ENCODE assay signal across 35 cellular contexts in the genomic region with DNA sequence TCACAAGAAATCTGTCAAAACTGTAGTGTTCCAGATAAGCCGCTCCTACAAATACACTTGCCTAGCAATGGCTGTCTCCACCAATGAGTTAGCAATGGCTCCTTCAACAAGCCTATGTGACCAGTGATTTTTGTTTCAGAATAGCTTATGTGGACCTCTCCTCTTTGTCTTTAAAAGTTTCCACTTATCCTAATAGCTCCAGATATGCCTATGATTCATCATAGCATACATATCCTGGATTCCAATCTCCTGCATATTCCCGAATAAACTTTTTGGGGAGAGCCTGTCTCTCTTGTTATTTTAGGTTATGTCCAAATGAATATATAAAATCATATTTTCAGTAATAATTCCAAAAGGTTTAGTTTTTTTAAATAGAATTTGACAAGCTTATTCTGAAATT.
"Had no signal": no experiment of that assay in that cellular context is flagged by ENCODE, and none has a peak within 500 bp of the region (broad histone marks: within the 10 kb centered on the region; RNA-seq: fewer than 3 reads in every experiment).

No MANE protein-coding gene starts in this region.

- H3K4me2 ChIP-seq: PC-9 had no signal

- H3K27me3 Mint-ChIP-seq: activated B cell treated with CpG ODN at 0.5 μM for 24 hours; activated naive CD4-positive, alpha-beta T cell treated with anti-CD3 and anti-CD28 coated beads, Interleukin-2, amount 10 ng/mL, durations not matched to agents 7 days and 5 days; central memory CD8-positive, alpha-beta T cell had no signal

- H3K36me3 Mint-ChIP-seq: activated CD4-positive, alpha-beta memory T cell treated with anti-CD3 and anti-CD28 coated beads for 36 hours; activated naive CD4-positive, alpha-beta T cell treated with anti-CD3 and anti-CD28 coated beads, Interleukin-2, amount 10 ng/mL, durations not matched to agents 7 days and 5 days; activated naive CD8-positive, alpha-beta T cell had no signal

- H3K27ac ChIP-seq: brain microvascular endothelial cell, cardiac muscle cell, PC-9, VCaP had no signal

- H3K4me3 Mint-ChIP-seq: activated B cell treated with CpG ODN at 0.5 μM for 24 hours; activated CD4-positive, alpha-beta memory T cell treated with anti-CD3 and anti-CD28 coated beads for 36 hours; activated naive CD4-positive, alpha-beta T cell treated with anti-CD3 and anti-CD28 coated beads, Interleukin-2, amount 10 ng/mL, durations not matched to agents 7 days and 5 days; activated naive CD8-positive, alpha-beta T cell; activated naive CD8-positive, alpha-beta T cell treated with anti-CD3 and anti-CD28 coated beads, Interleukin-2, amount 50 U/mL, for 24 hours; activated T-cell treated with anti-CD3 and anti-CD28 coated beads, Interleukin-2, amount 50 U/mL, for 4 hours; activated T-helper 1 cell treated with anti-CD3 and anti-CD28 coated beads, Interleukin-12 subunit alpha, Interleukin-12 subunit beta, Interleukin-2, Interleukin-4 antibody, amounts not matched to agents 30 ng/mL and 10 ng/mL and 1 ng/mL, durations not matched to agents 14 hours and 24 hours and 36 hours; central memory CD8-positive, alpha-beta T cell had no signal

- H3K9me3 Mint-ChIP-seq: activated B cell treated with CpG ODN at 0.5 μM for 24 hours; activated CD4-positive, alpha-beta memory T cell treated with anti-CD3 and anti-CD28 coated beads for 36 hours; activated naive CD4-positive, alpha-beta T cell treated with anti-CD3 and anti-CD28 coated beads, Interleukin-2, amount 10 ng/mL, durations not matched to agents 7 days and 5 days; activated naive CD8-positive, alpha-beta T cell treated with anti-CD3 and anti-CD28 coated beads, Interleukin-2, amount 50 U/mL, for 24 hours; activated T-cell treated with anti-CD3 and anti-CD28 coated beads, Interleukin-2, amount 50 U/mL, for 4 hours; activated T-helper 1 cell treated with anti-CD3 and anti-CD28 coated beads, Interleukin-12 subunit alpha, Interleukin-12 subunit beta, Interleukin-2, Interleukin-4 antibody, amounts not matched to agents 30 ng/mL and 10 ng/mL and 1 ng/mL, durations not matched to agents 14 hours and 24 hours and 36 hours; central memory CD8-positive, alpha-beta T cell had no signal

- DNase-seq: activated B cell treated with CpG ODN at 0.5 μM for 24 hours; activated CD4-positive, alpha-beta memory T cell treated with anti-CD3 and anti-CD28 coated beads for 36 hours; activated CD4-positive, alpha-beta T cell treated with anti-CD3 and anti-CD28 coated beads for 4 hours; activated CD4-positive, alpha-beta T cell treated with anti-CD3 and anti-CD28 coated beads, Interleukin-2, amount 50 U/mL, for 1 hour; activated CD4-positive, CD25-positive, alpha-beta regulatory T cell treated with anti-CD3 and anti-CD28 coated beads, Interleukin-2, amount 50 U/mL, for 72 hours; activated CD8-positive, alpha-beta memory T cell treated with anti-CD3 and anti-CD28 coated beads, Interleukin-2, amount 50 U/mL, for 4 hours; activated gamma-delta T cell treated with Interleukin-2 at 50 U/mL for 16 hours; activated naive CD4-positive, alpha-beta T cell treated with anti-CD3 and anti-CD28 coated beads, Interleukin-2, amount 10 ng/mL, durations not matched to agents 7 days and 5 days; activated naive CD8-positive, alpha-beta T cell treated with anti-CD3 and anti-CD28 coated beads, Interleukin-2, amount 50 U/mL, for 24 hours; activated T-cell treated with anti-CD3 and anti-CD28 coated beads for 4 hours; activated T-cell treated with anti-CD3 and anti-CD28 coated beads, Interleukin-2, amount 50 U/mL, for 4 hours; anterior cingulate cortex; brain microvascular endothelial cell; Kasumi-1; NCI-H1092; NCI-H1436 treated with DMSO at 0.1 percent for 48 hours; NCI-H187; NCI-H2081; NCI-H2171 treated with DMSO at 0.1 percent for 48 hours; NCI-H2227 treated with DMSO at 0.1 percent for 48 hours; NCI-H446 treated with DMSO at 0.1 percent for 48 hours; NCI-H524; NCI-H69; PC-9; Right ventricle myocardium superior; SW 1271; T-helper 1 cell; T-helper 2 cell; T-helper 9 cell had no signal

- H3K27me3 ChIP-seq: brain microvascular endothelial cell, cardiac muscle cell, MG63 had no signal

- H3K27ac Mint-ChIP-seq: activated B cell treated with CpG ODN at 0.5 μM for 24 hours; activated CD4-positive, alpha-beta memory T cell treated with anti-CD3 and anti-CD28 coated beads for 36 hours; activated naive CD4-positive, alpha-beta T cell treated with anti-CD3 and anti-CD28 coated beads, Interleukin-2, amount 10 ng/mL, durations not matched to agents 7 days and 5 days; activated naive CD8-positive, alpha-beta T cell; activated naive CD8-positive, alpha-beta T cell treated with anti-CD3 and anti-CD28 coated beads, Interleukin-2, amount 50 U/mL, for 24 hours; activated T-helper 1 cell treated with anti-CD3 and anti-CD28 coated beads, Interleukin-12 subunit alpha, Interleukin-12 subunit beta, Interleukin-2, Interleukin-4 antibody, amounts not matched to agents 30 ng/mL and 10 ng/mL and 1 ng/mL, durations not matched to agents 14 hours and 24 hours and 36 hours had no signal

- ATAC-seq: activated naive CD8-positive, alpha-beta T cell treated with anti-CD3 and anti-CD28 coated beads, Interleukin-2, amount 50 U/mL, for 24 hours; activated T-cell treated with anti-CD3 and anti-CD28 coated beads, Interleukin-2, amount 50 U/mL, for 4 hours had no signal

- H2AFZ ChIP-seq: PC-9 had no signal

- H3K4me3 ChIP-seq: cardiac muscle cell, MG63, PC-9 had no signal

- H3K36me3 ChIP-seq: brain microvascular endothelial cell, cardiac muscle cell, MG63 had no signal

- H3K9me3 ChIP-seq: MG63 had no signal

- H3K4me1 Mint-ChIP-seq: activated B cell treated with CpG ODN at 0.5 μM for 24 hours; activated naive CD4-positive, alpha-beta T cell treated with anti-CD3 and anti-CD28 coated beads, Interleukin-2, amount 10 ng/mL, durations not matched to agents 7 days and 5 days; activated naive CD8-positive, alpha-beta T cell treated with anti-CD3 and anti-CD28 coated beads, Interleukin-2, amount 50 U/mL, for 24 hours; central memory CD8-positive, alpha-beta T cell had no signal
